ENCODE assay signal across 8 cellular contexts in genomic region chr1:176374967-176375569, GRCh38.
A peak's percentile ranks its signal among the peaks of the same experiment; 100 is the strongest.
DNase-seq lines count a peak whose midpoint lies in the region; ATAC-seq and TF ChIP-seq lines count a peak whose summit lies in the region.

No MANE protein-coding gene starts in this region.

- DNase-seq in Daoy (ENCODE audit: low read depth) (peak; percentile 27), Peyer's patch (peak; percentile 50 to 80 (median 64)), activated T-helper 1 cell treated with Interleukin-2 at 50 U/mL for 16 hours (ENCODE audit: low read depth) (peak; percentile 12), foreskin fibroblast (peak; percentile 24 to 81), nucleus accumbens (lab: John Stamatoyannopoulos, UW) (peak in 48 of 56 donors; percentile 0 to 87 (median 28)), type B pancreatic cell (ENCODE audit: extremely low spot score, unreplicated experiment) (peak; percentile 81)
- DNase-seq in Jurkat, Clone E6-1 (ENCODE audit: low read depth, low spot score) = peak; percentile 55

- H3K4me3 ChIP-seq in Jurkat, Clone E6-1 (ENCODE audit: low read length) = no peak overlapping the region
- H3K4me3 ChIP-seq in Peyer's patch = no peak overlapping the region
- no peak overlapping the region for H3K4me3 ChIP-seq in foreskin fibroblast (ENCODE audit: low read depth in 1 of 2, low read length in 2 of 2)

- H3K27me3 Mint-ChIP-seq in type B pancreatic cell = no peaks in the 10 kb centered on the region

- no peak overlapping the region for H3K4me3 Mint-ChIP-seq in type B pancreatic cell

- no peak overlapping the region for H3K27ac Mint-ChIP-seq in type B pancreatic cell

- TF ChIP-seq CTCF in Peyer's patch (IDR thresholded peaks at IDR 0.05) = peak in 5 of 6 experiments; percentile 33 to 72 (median 67)
- peak; percentile 95 for TF ChIP-seq CTCF in foreskin fibroblast (IDR thresholded peaks at IDR 0.05; ENCODE audit: low read depth, low read length)
- peak; percentile 94 for TF ChIP-seq CTCF in type B pancreatic cell (conservative IDR thresholded peaks at IDR 0.05)

- no peaks in the 10 kb centered on the region for H3K4me1 Mint-ChIP-seq in type B pancreatic cell (ENCODE audit: unreplicated experiment)

- no peak overlapping the region for H3K27ac ChIP-seq in Peyer's patch

- no peaks in the 10 kb centered on the region for H3K36me3 Mint-ChIP-seq in type B pancreatic cell

- no peak for TF ChIP-seq POLR2A in Peyer's patch (IDR thresholded peaks at IDR 0.05)

- H3K9me3 ChIP-seq in Peyer's patch = no peaks in the 10 kb centered on the region

- H3K36me3 ChIP-seq in Peyer's patch = no peaks in the 10 kb centered on the region

- H3K4me1 ChIP-seq in Peyer's patch = no peaks in the 10 kb centered on the region

- no peaks in the 10 kb centered on the region for H3K27me3 ChIP-seq in Peyer's patch

- ATAC-seq in GM21717 (IDR thresholded peaks at IDR 0.05; ENCODE audit: unreplicated experiment) = peak; percentile 93

- no peaks in the 10 kb centered on the region for H3K9me3 Mint-ChIP-seq in type B pancreatic cell

Comparison
In these comparisons a context has a peak if more than half of its experiments do, and no peak if none do; other contexts are left out.
1. DNase-seq: peak in every context shown above with its lines; median percentile 81 in type B pancreatic cell; 64 in Peyer's patch; 55 in Jurkat, Clone E6-1; 52 in foreskin fibroblast; 28 in nucleus accumbens; 27 in Daoy; 12 in activated T-helper 1 cell treated with Interleukin-2 at 50 U/mL for 16 hours.